Comparison of ENCODE assay signal across 8 cellular contexts in the genomic region with DNA sequence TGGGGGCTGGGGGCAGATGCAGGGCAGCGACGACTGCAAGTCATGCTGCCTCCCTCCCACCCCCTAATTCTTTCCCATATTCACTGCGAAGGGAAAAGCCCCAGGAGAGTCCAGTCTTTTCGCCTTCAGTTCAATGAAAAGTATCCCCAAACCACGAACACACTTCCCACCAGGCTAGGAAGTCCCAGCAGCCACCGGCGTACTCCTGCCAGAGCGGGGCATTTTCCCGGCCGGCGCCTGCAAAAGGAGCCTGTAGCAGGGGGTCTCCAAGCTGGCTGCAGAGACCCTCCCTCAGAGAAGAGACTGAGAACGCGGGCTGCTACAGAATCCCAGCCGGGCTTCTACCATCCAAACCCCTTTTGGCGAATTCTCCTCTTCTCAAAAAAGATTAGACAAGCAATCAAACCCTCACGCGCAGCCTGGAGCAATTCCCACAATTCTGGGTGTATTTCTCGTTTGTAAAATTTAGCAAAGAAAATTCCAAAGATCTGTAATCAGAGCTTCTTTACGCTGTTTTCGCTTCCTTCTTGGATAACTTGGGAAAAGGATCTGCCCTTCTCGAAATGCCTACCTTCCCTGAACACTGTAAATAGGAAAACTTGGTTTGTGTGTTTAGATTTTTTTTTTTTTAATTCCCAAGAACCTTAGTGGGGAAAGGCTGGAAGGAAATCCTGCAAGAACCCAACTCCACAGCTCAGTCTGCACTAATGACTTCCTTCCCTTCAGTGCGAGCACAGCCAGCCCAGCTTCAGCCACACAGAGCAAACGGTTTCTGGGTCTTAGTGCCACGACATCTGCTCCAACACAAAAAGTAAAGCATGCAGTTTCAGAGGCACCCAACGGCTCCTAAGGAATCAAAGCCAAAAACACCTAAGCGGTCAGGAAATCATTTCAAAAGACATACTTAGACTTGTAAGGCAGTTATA.
A peak's percentile ranks its signal among the peaks of the same experiment; 100 is the strongest.
DNase-seq lines count a peak whose midpoint lies in the region; ATAC-seq and TF ChIP-seq lines count a peak whose summit lies in the region.

No MANE protein-coding gene starts in this region.

- peak overlapping the region; percentile 61 for H3K4me3 ChIP-seq in choroid plexus epithelial cell (ENCODE audit: low read depth, low read length)

- DNase-seq in NCI-H524 (lab: John Stamatoyannopoulos, UW) (peak; percentile 16 to 70), NCI-H524 treated with DMSO at 0.1 percent for 48 hours (lab: John Stamatoyannopoulos, UW) (no peak), SKM-1 treated with dmso at 0.1 percent for 144 hours (lab: John Stamatoyannopoulos, UW; ENCODE audit: unreplicated experiment) (peak; percentile 62), choroid plexus epithelial cell (ENCODE audit: low read depth) (peak; percentile 84), iPS-NIHi11 (ENCODE audit: low spot score) (peak; percentile 78), retina (peak; percentile 76)

- TF ChIP-seq CTCF in choroid plexus epithelial cell (conservative IDR thresholded peaks at IDR 0.05; ENCODE audit: low read depth, low read length): no peak

- ATAC-seq in GM18873 (IDR thresholded peaks at IDR 0.05; ENCODE audit: low FRiP score, unreplicated experiment): no peak
- ATAC-seq in GM18868 (IDR thresholded peaks at IDR 0.05; ENCODE audit: unreplicated experiment): no peak
